ENCODE assay signal across 10 cellular contexts in the genomic region with DNA sequence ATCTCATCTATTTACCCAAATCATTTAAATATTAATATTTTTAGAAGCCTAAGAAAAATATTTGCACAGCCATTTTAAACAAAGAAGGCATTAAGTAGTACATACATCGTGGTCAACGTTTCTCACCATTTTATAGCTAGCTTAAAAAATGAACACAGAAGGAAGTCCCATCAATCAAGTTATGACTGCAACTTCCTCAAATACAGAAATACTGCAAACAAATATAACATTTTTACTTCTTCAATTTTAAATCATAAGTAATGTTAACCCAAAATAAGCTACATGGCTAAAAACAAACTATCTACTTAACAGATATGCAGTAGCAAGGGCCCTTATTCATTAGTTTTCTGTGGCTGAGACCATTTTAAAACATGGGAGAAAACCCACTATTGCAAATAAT. TPM values are rescaled to one million over a fixed set of nuclear protein-coding genes. Genes with fewer than 3 reads are reported as not detected.
DNase-seq lines count a peak whose midpoint lies in the region; ATAC-seq and TF ChIP-seq lines count a peak whose summit lies in the region.
"Had no signal": no experiment of that assay in that cellular context is flagged by ENCODE, and none has a peak within 500 bp of the region (broad histone marks: within the 10 kb centered on the region; RNA-seq: fewer than 3 reads in every experiment).

No MANE protein-coding gene starts in this region.

- no peaks in the 10 kb centered on the region for H4K20me1 ChIP-seq in GM23338 (replicated peaks; ENCODE audit: insufficient read depth)

- H3K27ac Mint-ChIP-seq in natural killer cell (peak overlapping the region; percentile 71 to 83), GM23338 (no peak overlapping the region)

- no peaks in the 10 kb centered on the region for H3K36me3 Mint-ChIP-seq in natural killer cell
- H3K36me3 Mint-ChIP-seq in GM23338 (ENCODE audit: low read depth): no peaks in the 10 kb centered on the region

- H3K4me1 Mint-ChIP-seq in natural killer cell (peaks cover 45 to 59% of the 10 kb centered on the region in 2 donors), GM23338 (peaks cover 7% of the 10 kb centered on the region)

- no peak for TF ChIP-seq CTCF in GM13977 (IDR thresholded peaks at IDR 0.05; ENCODE audit: extremely low read depth, insufficient read depth, missing control alignments)
- no peak for TF ChIP-seq CTCF in natural killer cell (IDR thresholded peaks at IDR 0.05)
- TF ChIP-seq CTCF in GM23338 (conservative IDR thresholded peaks at IDR 0.05; ENCODE audit: low read depth in 2 of 2): no peak

- H3K36me3 ChIP-seq in GM23338 (ENCODE audit: insufficient read depth): no peaks in the 10 kb centered on the region

- ATAC-seq in HG03442 (IDR thresholded peaks at IDR 0.05; ENCODE audit: unreplicated experiment) (peak; percentile 38), natural killer cell (no peak), GM23338 (no peak)
- no peak for ATAC-seq in activated CD4-positive, CD25-positive, alpha-beta regulatory T cell treated with anti-CD3 and anti-CD28 coated beads, Interleukin-2, amount 50 U/mL, for 24 hours

- no peak overlapping the region for H3K27ac ChIP-seq in GM23338 (ENCODE audit: low read depth)
- H3K27ac ChIP-seq: VCaP had no signal

- no peaks in the 10 kb centered on the region for H3K9me2 ChIP-seq in GM23338 (ENCODE audit: insufficient read depth)

- H3K4me3 Mint-ChIP-seq in natural killer cell: peak overlapping the region; percentile 75
- H3K4me3 Mint-ChIP-seq in GM23338: no peak overlapping the region

- no peak overlapping the region for H2AFZ ChIP-seq in GM23338

- no peaks in the 10 kb centered on the region for H3K79me2 ChIP-seq in GM23338 (replicated peaks; ENCODE audit: insufficient read depth)

- H3K4me3 ChIP-seq in GM23338: no peak overlapping the region

- intact Hi-C loops in natural killer cell (cut with micrococcal nuclease): no loop called here

- DNase-seq in GM13977 (ENCODE audit: low spot score) (peak; percentile 44), SIG-M5 (lab: John Stamatoyannopoulos, UW) (peak; percentile 45), natural killer cell (no peak), NCI-H2196 treated with DMSO at 0.1 percent for 48 hours (lab: John Stamatoyannopoulos, UW; ENCODE audit: unreplicated experiment) (no peak), GM23338 (ENCODE audit: low spot score) (no peak), HK-2 (ENCODE audit: unreplicated experiment) (no peak)
- DNase-seq: activated CD8-positive, alpha-beta memory T cell treated with anti-CD3 and anti-CD28 coated beads, Interleukin-2, amount 50 U/mL, for 4 hours had no signal

- H3K27me3 Mint-ChIP-seq in natural killer cell (ENCODE audit: low read depth in 2 of 2) (no peaks in the 10 kb centered on the region), GM23338 (ENCODE audit: insufficient read depth, low read depth, poor library complexity) (peaks cover 2% of the 10 kb centered on the region)

- H3K4me2 ChIP-seq in GM23338: no peak overlapping the region

- no peaks in the 10 kb centered on the region for H3K27me3 ChIP-seq in GM23338 (ENCODE audit: insufficient read depth)

- H3K4me1 ChIP-seq in GM23338 (ENCODE audit: insufficient read depth): no peaks in the 10 kb centered on the region; the same call in 1 of the 2 replicates

- no peaks in the 10 kb centered on the region for H3K9me3 Mint-ChIP-seq in natural killer cell
- H3K9me3 Mint-ChIP-seq in GM23338: no peaks in the 10 kb centered on the region

- no peaks in the 10 kb centered on the region for H3F3A ChIP-seq in GM23338 (replicated peaks; ENCODE audit: low read depth)

- in situ Hi-C loops in GM13977 (cut with MboI; ENCODE audit: low pct_unique_long_range_greater_than_20kb, low sequenced_read_pairs, unreplicated experiment): no loop called here

TF ChIP-seq in GM23338, 12 proteins besides CTCF, POLR2A, EP300 and RAD21 (continues in another document):
- TF ChIP-seq, protein P1, sequence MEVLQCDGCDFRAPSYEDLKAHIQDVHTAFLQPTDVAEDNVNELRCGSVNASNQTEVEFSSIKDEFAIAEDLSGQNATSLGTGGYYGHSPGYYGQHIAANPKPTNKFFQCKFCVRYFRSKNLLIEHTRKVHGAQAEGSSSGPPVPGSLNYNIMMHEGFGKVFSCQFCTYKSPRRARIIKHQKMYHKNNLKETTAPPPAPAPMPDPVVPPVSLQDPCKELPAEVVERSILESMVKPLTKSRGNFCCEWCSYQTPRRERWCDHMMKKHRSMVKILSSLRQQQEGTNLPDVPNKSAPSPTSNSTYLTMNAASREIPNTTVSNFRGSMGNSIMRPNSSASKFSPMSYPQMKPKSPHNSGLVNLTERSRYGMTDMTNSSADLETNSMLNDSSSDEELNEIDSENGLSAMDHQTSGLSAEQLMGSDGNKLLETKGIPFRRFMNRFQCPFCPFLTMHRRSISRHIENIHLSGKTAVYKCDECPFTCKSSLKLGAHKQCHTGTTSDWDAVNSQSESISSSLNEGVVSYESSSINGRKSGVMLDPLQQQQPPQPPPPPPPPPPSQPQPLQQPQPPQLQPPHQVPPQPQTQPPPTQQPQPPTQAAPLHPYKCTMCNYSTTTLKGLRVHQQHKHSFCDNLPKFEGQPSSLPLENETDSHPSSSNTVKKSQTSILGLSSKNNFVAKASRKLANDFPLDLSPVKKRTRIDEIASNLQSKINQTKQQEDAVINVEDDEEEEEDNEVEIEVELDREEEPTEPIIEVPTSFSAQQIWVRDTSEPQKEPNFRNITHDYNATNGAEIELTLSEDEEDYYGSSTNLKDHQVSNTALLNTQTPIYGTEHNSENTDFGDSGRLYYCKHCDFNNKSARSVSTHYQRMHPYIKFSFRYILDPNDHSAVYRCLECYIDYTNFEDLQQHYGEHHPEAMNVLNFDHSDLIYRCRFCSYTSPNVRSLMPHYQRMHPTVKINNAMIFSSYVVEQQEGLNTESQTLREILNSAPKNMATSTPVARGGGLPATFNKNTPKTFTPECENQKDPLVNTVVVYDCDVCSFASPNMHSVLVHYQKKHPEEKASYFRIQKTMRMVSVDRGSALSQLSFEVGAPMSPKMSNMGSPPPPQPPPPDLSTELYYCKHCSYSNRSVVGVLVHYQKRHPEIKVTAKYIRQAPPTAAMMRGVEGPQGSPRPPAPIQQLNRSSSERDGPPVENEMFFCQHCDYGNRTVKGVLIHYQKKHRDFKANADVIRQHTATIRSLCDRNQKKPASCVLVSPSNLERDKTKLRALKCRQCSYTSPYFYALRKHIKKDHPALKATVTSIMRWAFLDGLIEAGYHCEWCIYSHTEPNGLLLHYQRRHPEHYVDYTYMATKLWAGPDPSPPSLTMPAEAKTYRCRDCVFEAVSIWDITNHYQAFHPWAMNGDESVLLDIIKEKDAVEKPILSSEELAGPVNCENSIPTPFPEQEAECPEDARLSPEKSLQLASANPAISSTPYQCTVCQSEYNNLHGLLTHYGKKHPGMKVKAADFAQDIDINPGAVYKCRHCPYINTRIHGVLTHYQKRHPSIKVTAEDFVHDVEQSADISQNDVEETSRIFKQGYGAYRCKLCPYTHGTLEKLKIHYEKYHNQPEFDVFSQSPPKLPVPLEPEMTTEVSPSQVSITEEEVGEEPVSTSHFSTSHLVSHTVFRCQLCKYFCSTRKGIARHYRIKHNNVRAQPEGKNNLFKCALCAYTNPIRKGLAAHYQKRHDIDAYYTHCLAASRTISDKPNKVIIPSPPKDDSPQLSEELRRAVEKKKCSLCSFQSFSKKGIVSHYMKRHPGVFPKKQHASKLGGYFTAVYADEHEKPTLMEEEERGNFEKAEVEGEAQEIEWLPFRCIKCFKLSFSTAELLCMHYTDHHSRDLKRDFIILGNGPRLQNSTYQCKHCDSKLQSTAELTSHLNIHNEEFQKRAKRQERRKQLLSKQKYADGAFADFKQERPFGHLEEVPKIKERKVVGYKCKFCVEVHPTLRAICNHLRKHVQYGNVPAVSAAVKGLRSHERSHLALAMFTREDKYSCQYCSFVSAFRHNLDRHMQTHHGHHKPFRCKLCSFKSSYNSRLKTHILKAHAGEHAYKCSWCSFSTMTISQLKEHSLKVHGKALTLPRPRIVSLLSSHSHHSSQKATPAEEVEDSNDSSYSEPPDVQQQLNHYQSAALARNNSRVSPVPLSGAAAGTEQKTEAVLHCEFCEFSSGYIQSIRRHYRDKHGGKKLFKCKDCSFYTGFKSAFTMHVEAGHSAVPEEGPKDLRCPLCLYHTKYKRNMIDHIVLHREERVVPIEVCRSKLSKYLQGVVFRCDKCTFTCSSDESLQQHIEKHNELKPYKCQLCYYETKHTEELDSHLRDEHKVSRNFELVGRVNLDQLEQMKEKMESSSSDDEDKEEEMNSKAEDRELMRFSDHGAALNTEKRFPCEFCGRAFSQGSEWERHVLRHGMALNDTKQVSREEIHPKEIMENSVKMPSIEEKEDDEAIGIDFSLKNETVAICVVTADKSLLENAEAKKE (CRISPR knock-in tag; IDR thresholded peaks at IDR 0.05): no peak
- no peak for TF ChIP-seq EZH2phosphoT487 (IDR thresholded peaks at IDR 0.05; ENCODE audit: unreplicated experiment)
- TF ChIP-seq, protein P2, sequence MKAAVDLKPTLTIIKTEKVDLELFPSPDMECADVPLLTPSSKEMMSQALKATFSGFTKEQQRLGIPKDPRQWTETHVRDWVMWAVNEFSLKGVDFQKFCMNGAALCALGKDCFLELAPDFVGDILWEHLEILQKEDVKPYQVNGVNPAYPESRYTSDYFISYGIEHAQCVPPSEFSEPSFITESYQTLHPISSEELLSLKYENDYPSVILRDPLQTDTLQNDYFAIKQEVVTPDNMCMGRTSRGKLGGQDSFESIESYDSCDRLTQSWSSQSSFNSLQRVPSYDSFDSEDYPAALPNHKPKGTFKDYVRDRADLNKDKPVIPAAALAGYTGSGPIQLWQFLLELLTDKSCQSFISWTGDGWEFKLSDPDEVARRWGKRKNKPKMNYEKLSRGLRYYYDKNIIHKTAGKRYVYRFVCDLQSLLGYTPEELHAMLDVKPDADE (IDR thresholded peaks at IDR 0.05): no peak
- TF ChIP-seq JUNB (IDR thresholded peaks at IDR 0.05; ENCODE audit: unreplicated experiment): no peak
- TF ChIP-seq ZNF331 (CRISPR knock-in tag; IDR thresholded peaks at IDR 0.05; ENCODE audit: low read depth): no peak

RNA-seq across cellular contexts. Expression of a gene that starts 30.6 kb away (rescaled TPM):
- total RNA-seq in natural killer cell: 100 to 1,000 TPM; 101 to 118 (median 115) TPM
- 14.0 and 17.1 TPM in 2 replicates for total RNA-seq in GM23338 (2014; rRNA removed; shearing (Covaris generic))
- polyA plus RNA-seq in GM23338 (2016; fragmentation: Nextera tagmentation; extraction: Ambion mirVana): 15.5 and 17.8 TPM in 2 replicates

Comparison
In these comparisons a context has a peak if more than half of its experiments do, and no peak if none do; other contexts are left out.
1. DNase-seq: peak in GM13977 (single experiment) and SIG-M5 (single experiment); none in natural killer cell (single experiment), NCI-H2196 treated with DMSO at 0.1 percent for 48 hours (single experiment), GM23338 (single experiment) and HK-2 (single experiment).